15 cellular contexts compared by ENCODE assay signal in the genomic region with DNA sequence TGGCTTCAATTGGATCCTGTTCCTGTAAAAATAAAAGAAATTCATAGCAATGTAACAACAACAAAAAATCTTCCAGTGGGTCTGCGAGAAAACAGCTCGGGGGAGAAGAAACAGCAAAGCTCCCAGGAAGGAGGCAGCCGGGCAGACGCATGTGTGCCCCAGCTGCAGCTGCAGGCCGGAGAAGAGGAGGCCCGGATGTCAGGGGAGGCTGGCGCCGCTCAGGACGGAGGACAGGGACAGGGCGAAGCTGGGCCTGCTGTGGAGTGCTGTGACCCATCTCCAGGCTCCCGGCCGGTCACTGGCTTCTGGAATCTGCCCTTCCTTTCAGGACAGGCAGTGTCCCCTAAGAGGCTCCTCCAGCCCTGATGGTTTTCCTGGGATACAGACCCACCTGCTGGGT.
DNase-seq lines count a peak whose midpoint lies in the region; ATAC-seq and TF ChIP-seq lines count a peak whose summit lies in the region.
"Had no signal": no experiment of that assay in that cellular context is flagged by ENCODE, and none has a peak within 500 bp of the region (broad histone marks: within the 10 kb centered on the region; RNA-seq: fewer than 3 reads in every experiment).

No MANE protein-coding gene starts in this region.

- H3K27ac Mint-ChIP-seq in mesothelial cell of epicardium, result peak overlapping the region; percentile 71
- no peak overlapping the region for H3K27ac Mint-ChIP-seq in Caco-2 (ENCODE audit: unreplicated experiment)
- H3K27ac Mint-ChIP-seq: CD4-positive, alpha-beta T cell had no signal

- H3K9me3 ChIP-seq in right atrium auricular region (no peaks in the 10 kb centered on the region), left ventricle myocardium inferior (replicated peaks) (no peaks in the 10 kb centered on the region), Caco-2 (no peaks in the 10 kb centered on the region)
- H3K9me3 ChIP-seq: HAP-1 had no signal

- H3K4me3 Mint-ChIP-seq in mesothelial cell of epicardium (no peak overlapping the region), Caco-2 (ENCODE audit: unreplicated experiment) (no peak overlapping the region)
- H3K4me3 Mint-ChIP-seq: CD4-positive, alpha-beta T cell had no signal

- no peak for TF ChIP-seq CTCF in right atrium auricular region (IDR thresholded peaks at IDR 0.05)
- TF ChIP-seq CTCF in left ventricle myocardium inferior (IDR thresholded peaks at IDR 0.05; ENCODE audit: borderline replicate concordance), result no peak
- no peak for TF ChIP-seq CTCF in mesothelial cell of epicardium (IDR thresholded peaks at IDR 0.05; ENCODE audit: unreplicated experiment)
- TF ChIP-seq CTCF in Caco-2 (IDR thresholded peaks at IDR 0.05; ENCODE audit: insufficient read depth in 1 of 2, low read depth in 1 of 2, low read length in 1 of 2, severe bottlenecking in 1 of 2, unreplicated experiment in 1 of 2), result no peak

- CTCF ChIA-PET in Caco-2 (lab: Charles Lee), result no interaction called here

- no peaks in the 10 kb centered on the region for H3K36me3 ChIP-seq in right atrium auricular region
- no peaks in the 10 kb centered on the region for H3K36me3 ChIP-seq in left ventricle myocardium inferior
- no peaks in the 10 kb centered on the region for H3K36me3 ChIP-seq in Caco-2 (ENCODE audit: control insufficient read depth, insufficient read depth, low read length)
- H3K36me3 ChIP-seq: HAP-1 had no signal

- H3K27me3 ChIP-seq in right atrium auricular region (no peaks in the 10 kb centered on the region), left ventricle myocardium inferior (ENCODE audit: low read depth) (no peaks in the 10 kb centered on the region), Caco-2 (replicated peaks; ENCODE audit: control insufficient read depth, insufficient read depth, low read length) (no peaks in the 10 kb centered on the region)

- DNase-seq in right atrium auricular region (ENCODE audit: low spot score), result peak; percentile 50
- DNase-seq in left ventricle myocardium inferior, result no peak
- DNase-seq in mesothelial cell of epicardium (ENCODE audit: low spot score in 2 of 2, unreplicated experiment in 2 of 2), result no peak
- DNase-seq in sciatic nerve (ENCODE audit: low spot score), result no peak
- no peak for DNase-seq in GDM1 (lab: John Stamatoyannopoulos, UW)
- DNase-seq in Caco-2, result no peak
- no peak for DNase-seq in DMS79 treated with DMSO at 0.1 percent for 48 hours (lab: John Stamatoyannopoulos, UW)
- DNase-seq: 8988T; C1 segment of cervical spinal cord; CD4-positive, alpha-beta T cell; DMS79; EL; GOT3; IMR-90 had no signal

- H3K27ac ChIP-seq in right atrium auricular region, result no peak overlapping the region
- no peak overlapping the region for H3K27ac ChIP-seq in left ventricle myocardium inferior (replicated peaks)

- POLR2A ChIA-PET in Caco-2 (lab: Charles Lee), result no interaction called here

- H3K27me3 Mint-ChIP-seq in mesothelial cell of epicardium (ENCODE audit: low read depth) (peaks cover 7% of the 10 kb centered on the region), Caco-2 (ENCODE audit: insufficient read depth, unreplicated experiment) (peaks cover 5% of the 10 kb centered on the region)

- H3K4me1 ChIP-seq in right atrium auricular region (peaks cover 0 to 30% of the 10 kb centered on the region in 2 donors), left ventricle myocardium inferior (peaks cover 55% of the 10 kb centered on the region), Caco-2 (peaks cover 11% of the 10 kb centered on the region)
- H3K4me1 ChIP-seq: HAP-1 had no signal

- ATAC-seq in sciatic nerve, result peak; percentile 33

- intact Hi-C loops in left ventricle myocardium inferior (cut with micrococcal nuclease) (no loop called here), sciatic nerve (cut with DNase I) (no loop called here), Caco-2 (cut with micrococcal nuclease; ENCODE audit: unreplicated experiment) (no loop called here)

- H3K4me1 Mint-ChIP-seq in mesothelial cell of epicardium (peaks cover 16% of the 10 kb centered on the region), Caco-2 (ENCODE audit: low read depth, unreplicated experiment) (no peaks in the 10 kb centered on the region)

- no peak overlapping the region for H3K4me3 ChIP-seq in right atrium auricular region
- no peak overlapping the region for H3K4me3 ChIP-seq in left ventricle myocardium inferior
- no peak overlapping the region for H3K4me3 ChIP-seq in Caco-2 (ENCODE audit: low read depth, low read length)
- H3K4me3 ChIP-seq: HAP-1 had no signal

- no TSS peak for BruUV-seq in Caco-2 (replicated peaks; lab: Mats Ljungman, UMichigan)

- H3K9me3 Mint-ChIP-seq in mesothelial cell of epicardium (no peaks in the 10 kb centered on the region), Caco-2 (ENCODE audit: unreplicated experiment) (no peaks in the 10 kb centered on the region)
- H3K9me3 Mint-ChIP-seq: CD4-positive, alpha-beta T cell had no signal

- no peaks in the 10 kb centered on the region for H3K36me3 Mint-ChIP-seq in mesothelial cell of epicardium
- H3K36me3 Mint-ChIP-seq in Caco-2 (ENCODE audit: insufficient read depth, unreplicated experiment), result no peaks in the 10 kb centered on the region
